ENCODE assay signal across 16 cellular contexts in genomic region chrY:7334449-7334848, GRCh38.
A peak's percentile ranks its signal among the peaks of the same experiment; 100 is the strongest.
DNase-seq lines count a peak whose midpoint lies in the region; ATAC-seq lines count a peak whose summit lies in the region.
"Had no signal": no experiment of that assay in that cellular context is flagged by ENCODE, and none has a peak within 500 bp of the region (broad histone marks: within the 10 kb centered on the region; RNA-seq: fewer than 3 reads in every experiment).

No MANE protein-coding gene starts in this region.

- H3K27me3 Mint-ChIP-seq in activated naive CD4-positive, alpha-beta T cell treated with anti-CD3 and anti-CD28 coated beads for 36 hours (ENCODE audit: low read depth), result no peaks in the 10 kb centered on the region
- no peaks in the 10 kb centered on the region for H3K27me3 Mint-ChIP-seq in T-helper 17 cell
- H3K27me3 Mint-ChIP-seq in activated naive CD8-positive, alpha-beta T cell, result no peaks in the 10 kb centered on the region
- H3K27me3 Mint-ChIP-seq in stimulated activated naive CD8-positive, alpha-beta T cell treated with anti-CD3 and anti-CD28 coated beads, Interleukin-15, amount 100 ng/mL, for 72 hours, result no peaks in the 10 kb centered on the region
- H3K27me3 Mint-ChIP-seq: CD8-positive, alpha-beta memory T cell had no signal

- H3K27ac Mint-ChIP-seq in activated naive CD4-positive, alpha-beta T cell treated with anti-CD3 and anti-CD28 coated beads for 36 hours, result peak overlapping the region; percentile 92
- peak overlapping the region; percentile 84 for H3K27ac Mint-ChIP-seq in T-helper 17 cell
- H3K27ac Mint-ChIP-seq in activated naive CD8-positive, alpha-beta T cell, result peak overlapping the region; percentile 70
- peak overlapping the region in 1 of 2 donors; percentile 95 for H3K27ac Mint-ChIP-seq in stimulated activated naive CD8-positive, alpha-beta T cell treated with anti-CD3 and anti-CD28 coated beads, Interleukin-15, amount 100 ng/mL, for 72 hours
- H3K27ac Mint-ChIP-seq: GM23338 had no signal

- no peak for DNase-seq in activated naive CD4-positive, alpha-beta T cell treated with anti-CD3 and anti-CD28 coated beads for 36 hours
- DNase-seq in activated naive CD4-positive, alpha-beta T cell treated with Interleukin-2 at 50 U/mL for 16 hours, result no peak
- no peak for DNase-seq in T-helper 17 cell
- DNase-seq in stimulated activated naive CD8-positive, alpha-beta T cell treated with anti-CD3 and anti-CD28 coated beads, Interleukin-15, amount 100 ng/mL, for 72 hours, result peak in 1 of 2 donors; percentile 13
- DNase-seq in iPS-NIHi11 (ENCODE audit: low spot score), result no peak
- DNase-seq: ACHN; CD8-positive, alpha-beta memory T cell; MV-4-11; NCI-H1417 treated with DMSO at 0.1 percent for 48 hours; NCI-H2029; NCI-H2171 treated with DMSO at 0.1 percent for 48 hours; NCI-H510A; NCI-H82 had no signal

- peak overlapping the region; percentile 38 for H3K4me3 Mint-ChIP-seq in activated naive CD4-positive, alpha-beta T cell treated with anti-CD3 and anti-CD28 coated beads for 36 hours
- H3K4me3 Mint-ChIP-seq in T-helper 17 cell, result peak overlapping the region; percentile 47
- peak overlapping the region; percentile 44 for H3K4me3 Mint-ChIP-seq in activated naive CD8-positive, alpha-beta T cell
- H3K4me3 Mint-ChIP-seq in stimulated activated naive CD8-positive, alpha-beta T cell treated with anti-CD3 and anti-CD28 coated beads, Interleukin-15, amount 100 ng/mL, for 72 hours, result peak overlapping the region; percentile 61 to 72
- H3K4me3 Mint-ChIP-seq: GM23338 had no signal

- no peaks in the 10 kb centered on the region for H3K9me3 Mint-ChIP-seq in activated naive CD4-positive, alpha-beta T cell treated with anti-CD3 and anti-CD28 coated beads for 36 hours
- H3K9me3 Mint-ChIP-seq in activated naive CD8-positive, alpha-beta T cell (ENCODE audit: low read depth), result no peaks in the 10 kb centered on the region
- no peaks in the 10 kb centered on the region for H3K9me3 Mint-ChIP-seq in stimulated activated naive CD8-positive, alpha-beta T cell treated with anti-CD3 and anti-CD28 coated beads, Interleukin-15, amount 100 ng/mL, for 72 hours
- H3K9me3 Mint-ChIP-seq: CD8-positive, alpha-beta memory T cell; GM23338 had no signal

- CTCF ChIA-PET in activated naive CD4-positive, alpha-beta T cell treated with anti-CD3 and anti-CD28 coated beads for 36 hours (lab: Charles Lee), result interaction anchor here (0.9 to 1.6 kb wide), 2 partner anchors 11 to 16 kb away, joined by 3 to 6 read pairs; no protein-coding TSS in a partner anchor

- peaks cover 76% of the 10 kb centered on the region for H3K4me1 Mint-ChIP-seq in activated naive CD4-positive, alpha-beta T cell treated with anti-CD3 and anti-CD28 coated beads for 36 hours (ENCODE audit: low read depth)
- H3K4me1 Mint-ChIP-seq in T-helper 17 cell, result peaks cover 33% of the 10 kb centered on the region
- H3K4me1 Mint-ChIP-seq in activated naive CD8-positive, alpha-beta T cell (ENCODE audit: low read depth), result peaks cover 64% of the 10 kb centered on the region
- H3K4me1 Mint-ChIP-seq in stimulated activated naive CD8-positive, alpha-beta T cell treated with anti-CD3 and anti-CD28 coated beads, Interleukin-15, amount 100 ng/mL, for 72 hours, result peaks cover 71% of the 10 kb centered on the region

- no peaks in the 10 kb centered on the region for H3K9me3 ChIP-seq in T-helper 17 cell (ENCODE audit: control insufficient read depth, low read length, poor library complexity, severe bottlenecking)

- intact Hi-C loops in activated naive CD4-positive, alpha-beta T cell treated with anti-CD3 and anti-CD28 coated beads for 36 hours (cut with micrococcal nuclease), result no loop called here

- ATAC-seq in T-helper 17 cell, result peak; percentile 33
- peak; percentile 57 for ATAC-seq in stimulated activated naive CD8-positive, alpha-beta T cell treated with anti-CD3 and anti-CD28 coated beads, Interleukin-15, amount 100 ng/mL, for 72 hours
- no peak for ATAC-seq in HG03439 (IDR thresholded peaks at IDR 0.05; ENCODE audit: unreplicated experiment)
- ATAC-seq: GM23338 had no signal

- H3K36me3 Mint-ChIP-seq in activated naive CD4-positive, alpha-beta T cell treated with anti-CD3 and anti-CD28 coated beads for 36 hours (ENCODE audit: low read depth), result peaks cover 63% of the 10 kb centered on the region
- peaks cover 4% of the 10 kb centered on the region for H3K36me3 Mint-ChIP-seq in T-helper 17 cell (ENCODE audit: low read depth)
- H3K36me3 Mint-ChIP-seq in activated naive CD8-positive, alpha-beta T cell, result peaks cover 11% of the 10 kb centered on the region
